Comparison of ENCODE assay signal across 1 cellular context in genomic region chr18:39380186-39380714, GRCh38.
TF ChIP-seq lines count a peak whose summit lies in the region.

No MANE protein-coding gene starts in this region.

TF ChIP-seq in WTC11, 78 proteins besides CTCF, POLR2A, EP300 and RAD21 (continued from another document):
- TF ChIP-seq E2F4 (CRISPR knock-in tag; IDR thresholded peaks at IDR 0.05; ENCODE audit: borderline replicate concordance, low read depth): no peak
- no peak for TF ChIP-seq ATF1 (CRISPR knock-in tag; IDR thresholded peaks at IDR 0.05)
- TF ChIP-seq E2F1 (CRISPR knock-in tag; IDR thresholded peaks at IDR 0.05): no peak
- TF ChIP-seq ZNF416 (CRISPR knock-in tag; IDR thresholded peaks at IDR 0.05): no peak
- no peak for TF ChIP-seq SOX15 (CRISPR knock-in tag; IDR thresholded peaks at IDR 0.05)
- no peak for TF ChIP-seq EMX1 (CRISPR knock-in tag; IDR thresholded peaks at IDR 0.05)
